ENCODE assay signal across 13 cellular contexts in the genomic region with DNA sequence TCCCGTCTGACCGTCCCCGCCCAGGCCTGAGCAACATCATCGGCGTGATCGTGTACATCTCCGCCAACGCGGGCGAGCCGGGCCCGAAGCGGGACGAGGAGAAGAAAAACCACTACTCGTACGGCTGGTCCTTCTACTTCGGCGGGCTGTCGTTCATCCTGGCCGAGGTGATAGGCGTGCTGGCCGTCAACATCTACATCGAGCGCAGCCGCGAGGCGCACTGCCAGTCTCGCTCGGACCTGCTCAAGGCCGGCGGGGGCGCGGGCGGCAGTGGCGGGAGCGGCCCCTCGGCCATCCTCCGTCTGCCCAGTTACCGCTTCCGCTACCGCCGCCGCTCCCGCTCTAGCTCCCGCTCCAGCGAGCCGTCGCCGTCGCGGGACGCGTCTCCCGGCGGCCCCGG. TPM values are rescaled to one million over a fixed set of nuclear protein-coding genes. Genes with fewer than 3 reads are reported as not detected.
DNase-seq lines count a peak whose midpoint lies in the region; ATAC-seq and TF ChIP-seq lines count a peak whose summit lies in the region.
"Had no signal": no experiment of that assay in that cellular context is flagged by ENCODE, and none has a peak within 500 bp of the region (broad histone marks: within the 10 kb centered on the region; RNA-seq: fewer than 3 reads in every experiment).

No MANE protein-coding gene starts in this region.

- 4% methylated on average over 50 to 56 of the region's 56 CpGs for WGBS in heart right ventricle, 2 donors
- WGBS in urinary bladder: 2% methylated on average over 56 of the region's 56 CpGs

- peak overlapping the region in 8 of 10 donors; percentile 17 to 48 (median 42) for H3K4me3 ChIP-seq in heart right ventricle
- peak overlapping the region; percentile 24 to 62 (median 38) for H3K4me3 ChIP-seq in breast epithelium
- peak overlapping the region; percentile 38 for H3K4me3 ChIP-seq in urinary bladder (ENCODE audit: low read depth, low read length)
- H3K4me3 ChIP-seq: GM12878 had no signal

- TF ChIP-seq CTCF in heart right ventricle (IDR thresholded peaks at IDR 0.05) (no peak), breast epithelium (IDR thresholded peaks at IDR 0.05) (no peak)

- H3K4me1 ChIP-seq in heart right ventricle: peaks cover 4 to 39% (median 22%) of the 10 kb centered on the region in 9 donors
- H3K4me1 ChIP-seq in breast epithelium: no peaks in the 10 kb centered on the region
- H3K4me1 ChIP-seq in urinary bladder (ENCODE audit: insufficient read depth): no peaks in the 10 kb centered on the region

- ATAC-seq in heart right ventricle: no peak
- ATAC-seq in left cardiac atrium: no peak
- ATAC-seq: activated T-cell treated with anti-CD3 and anti-CD28 coated beads, Interleukin-2, amount 50 U/mL, for 72 hours; GM12878; stimulated activated naive B cell treated with anti-CD40 and anti-IgM and Interleukin-4, amounts not matched to agents 10 μg/mL and 1 μg/mL and 100 μg/mL, for 72 hours had no signal

- no peaks in the 10 kb centered on the region for H3K9me3 ChIP-seq in heart right ventricle
- peaks cover 0 to 4% of the 10 kb centered on the region in 2 donors for H3K9me3 ChIP-seq in breast epithelium

- H3K27me3 ChIP-seq in heart right ventricle (peaks cover 11 to 82% (median 64%) of the 10 kb centered on the region in 7 donors), breast epithelium (peaks cover 10 to 69% of the 10 kb centered on the region in 2 donors)

- H3K36me3 ChIP-seq in heart right ventricle (no peaks in the 10 kb centered on the region), breast epithelium (no peaks in the 10 kb centered on the region), urinary bladder (ENCODE audit: insufficient read depth) (no peaks in the 10 kb centered on the region)

- peak overlapping the region in 9 of 10 donors; percentile 30 to 73 (median 60) for H3K27ac ChIP-seq in heart right ventricle
- no peak overlapping the region for H3K27ac ChIP-seq in breast epithelium
- H3K27ac ChIP-seq in urinary bladder (ENCODE audit: low read depth): no peak overlapping the region

- no peak for TF ChIP-seq POLR2A in breast epithelium (IDR thresholded peaks at IDR 0.05)

- DNase-seq in heart right ventricle: no peak
- DNase-seq in left cardiac atrium: no peak
- no peak for DNase-seq in breast epithelium (ENCODE audit: low spot score in 2 of 2)
- DNase-seq in islet precursor cell: peak; percentile 73
- DNase-seq in T-helper 9 cell: no peak
- DNase-seq in amniotic stem cell (lab: John Stamatoyannopoulos, UW): no peak
- no peak for DNase-seq in hypothalamus (lab: John Stamatoyannopoulos, UW)
- DNase-seq: C1 segment of cervical spinal cord; NCI-H524; stimulated activated naive B cell treated with anti-CD40 and anti-IgM and Interleukin-4, amounts not matched to agents 10 μg/mL and 1 μg/mL and 100 μg/mL, for 72 hours had no signal

- intact Hi-C loops in heart right ventricle (cut with DNase I): no loop called here
- intact Hi-C loops in left cardiac atrium (cut with DNase I): no loop called here
- intact Hi-C loops in breast epithelium (cut with DNase I; ENCODE audit: low total_unique reads): loop anchor here (10.0 kb wide), 1 partner anchor 1493 kb away; the partner anchor contains the start of gene ZNF628

RNA-seq across cellular contexts. Expression of gene CACNG6, which starts 9.4 kb away (rescaled TPM):
- total RNA-seq in heart right ventricle (not detected), left cardiac atrium (under 1 TPM in 1 of 2 donors, not detected in 1; 0.21 TPM), breast epithelium (not detected), urinary bladder (1.3 TPM)
- polyA plus RNA-seq in heart right ventricle (not detected), urinary bladder (not detected)
- total RNA-seq: activated T-cell treated with anti-CD3 and anti-CD28 coated beads, Interleukin-2, amount 50 U/mL, for 72 hours; GM12878 had no signal

RNA-seq across cellular contexts. Expression of gene CACNG8, which starts 19.3 kb away (rescaled TPM):
- under 1 TPM in 9 of 10 donors, not detected in 1; 0.07 to 0.31 (median 0.14) TPM for total RNA-seq in heart right ventricle
- polyA plus RNA-seq in heart right ventricle: under 1 TPM; 0.03 to 0.22 TPM
- total RNA-seq in left cardiac atrium: under 1 TPM; 0.06 to 0.29 TPM
- total RNA-seq in breast epithelium: under 1 TPM in 1 of 3 donors, not detected in 2; under 0.01 TPM
- 0.11 TPM for total RNA-seq in urinary bladder
- 0.08 TPM for polyA plus RNA-seq in urinary bladder
- total RNA-seq: GM12878 had no signal
- polyA plus RNA-seq: GM12878 had no signal

Comparison
In these comparisons a context has a peak if more than half of its experiments do, and no peak if none do; other contexts are left out.
1. H3K27ac ChIP-seq: peak in heart right ventricle (9 of 10); none in breast epithelium (0 of 2) and urinary bladder (single experiment).
2. Peak in every context shown above with its lines, with median percentiles within 50 percentile points of each other: H3K4me3 ChIP-seq.